Comparison of ENCODE assay signal across 1 cellular context in genomic region chr11:4181780-4182721, GRCh38.
TF ChIP-seq lines count a peak whose summit lies in the region.

No MANE protein-coding gene starts in this region.

TF ChIP-seq in K562, 482 proteins besides CTCF, POLR2A, EP300 and RAD21 (continued from another document and continues in another):
- no peak for TF ChIP-seq FOXO4 (CRISPR knock-in tag; IDR thresholded peaks at IDR 0.05)
- TF ChIP-seq SMARCA4 (IDR thresholded peaks at IDR 0.05), result peak; percentile 57; the same call in 1 of the 2 replicates
- no peak for TF ChIP-seq RBM17 (IDR thresholded peaks at IDR 0.05; ENCODE audit: borderline replicate concordance, low read depth, low read length)
- TF ChIP-seq MCM3 (IDR thresholded peaks at IDR 0.05), result no peak
- no peak for TF ChIP-seq VEZF1 (CRISPR knock-in tag; IDR thresholded peaks at IDR 0.05)
- TF ChIP-seq KLF6 (CRISPR knock-in tag; IDR thresholded peaks at IDR 0.05; ENCODE audit: borderline replicate concordance), result no peak
- no peak for TF ChIP-seq NR2C1 (IDR thresholded peaks at IDR 0.05)
- TF ChIP-seq NR2C1 (tag; IDR thresholded peaks at IDR 0.05), result no peak
- TF ChIP-seq MTA3 (IDR thresholded peaks at IDR 0.05; ENCODE audit: borderline replicate concordance), result no peak
- TF ChIP-seq RFX5 (IDR thresholded peaks at IDR 0.05; ENCODE audit: low read depth, low read length), result no peak
- peak; percentile 16; the same call in 1 of the 2 replicates for TF ChIP-seq CXXC5 (CRISPR knock-in tag; IDR thresholded peaks at IDR 0.05)
- TF ChIP-seq, protein P1, sequence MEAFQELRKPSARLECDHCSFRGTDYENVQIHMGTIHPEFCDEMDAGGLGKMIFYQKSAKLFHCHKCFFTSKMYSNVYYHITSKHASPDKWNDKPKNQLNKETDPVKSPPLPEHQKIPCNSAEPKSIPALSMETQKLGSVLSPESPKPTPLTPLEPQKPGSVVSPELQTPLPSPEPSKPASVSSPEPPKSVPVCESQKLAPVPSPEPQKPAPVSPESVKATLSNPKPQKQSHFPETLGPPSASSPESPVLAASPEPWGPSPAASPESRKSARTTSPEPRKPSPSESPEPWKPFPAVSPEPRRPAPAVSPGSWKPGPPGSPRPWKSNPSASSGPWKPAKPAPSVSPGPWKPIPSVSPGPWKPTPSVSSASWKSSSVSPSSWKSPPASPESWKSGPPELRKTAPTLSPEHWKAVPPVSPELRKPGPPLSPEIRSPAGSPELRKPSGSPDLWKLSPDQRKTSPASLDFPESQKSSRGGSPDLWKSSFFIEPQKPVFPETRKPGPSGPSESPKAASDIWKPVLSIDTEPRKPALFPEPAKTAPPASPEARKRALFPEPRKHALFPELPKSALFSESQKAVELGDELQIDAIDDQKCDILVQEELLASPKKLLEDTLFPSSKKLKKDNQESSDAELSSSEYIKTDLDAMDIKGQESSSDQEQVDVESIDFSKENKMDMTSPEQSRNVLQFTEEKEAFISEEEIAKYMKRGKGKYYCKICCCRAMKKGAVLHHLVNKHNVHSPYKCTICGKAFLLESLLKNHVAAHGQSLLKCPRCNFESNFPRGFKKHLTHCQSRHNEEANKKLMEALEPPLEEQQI (IDR thresholded peaks at IDR 0.05), result no peak
- no peak for TF ChIP-seq DIDO1 (tag; IDR thresholded peaks at IDR 0.05; ENCODE audit: low read depth)
- no peak for TF ChIP-seq KDM2B (CRISPR knock-in tag; IDR thresholded peaks at IDR 0.05)
- peak; percentile 57; the same call in 1 of the 2 replicates for TF ChIP-seq SMARCE1 (IDR thresholded peaks at IDR 0.05)
- TF ChIP-seq NFE2 (IDR thresholded peaks at IDR 0.05; ENCODE audit: low read depth), result no peak
- no peak for TF ChIP-seq ERF (CRISPR knock-in tag; IDR thresholded peaks at IDR 0.05)
- TF ChIP-seq ZBTB17 (CRISPR knock-in tag; IDR thresholded peaks at IDR 0.05), result no peak
- TF ChIP-seq ZNF41 (CRISPR knock-in tag; conservative IDR thresholded peaks at IDR 0.05), result no peak
- TF ChIP-seq, protein P2, sequence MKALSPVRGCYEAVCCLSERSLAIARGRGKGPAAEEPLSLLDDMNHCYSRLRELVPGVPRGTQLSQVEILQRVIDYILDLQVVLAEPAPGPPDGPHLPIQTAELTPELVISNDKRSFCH (CRISPR knock-in tag; IDR thresholded peaks at IDR 0.05), result no peak
- TF ChIP-seq, protein P2 (tag; IDR thresholded peaks at IDR 0.05), result 0 out of 2 replicates have a peak, but pooled peaks have one; percentile 17
- TF ChIP-seq CBX1 (IDR thresholded peaks at IDR 0.05; ENCODE audit: low read depth), result no peak
- TF ChIP-seq RBBP5 (IDR thresholded peaks at IDR 0.05; ENCODE audit: borderline replicate concordance, insufficient read depth, low read length, poor library complexity, severe bottlenecking), result no peak
- no peak for TF ChIP-seq ELF4 (CRISPR knock-in tag; IDR thresholded peaks at IDR 0.05)
- no peak for TF ChIP-seq TCF3 (CRISPR knock-in tag; IDR thresholded peaks at IDR 0.05)
- TF ChIP-seq ETS1 (conservative IDR thresholded peaks at IDR 0.05; ENCODE audit: control insufficient read depth, low read depth, low read length), result 0 out of 2 replicates have a peak, but pooled peaks have one; percentile 30
- peak; percentile 83 for TF ChIP-seq BCOR (IDR thresholded peaks at IDR 0.05)
- no peak for TF ChIP-seq HIVEP1 (CRISPR knock-in tag; IDR thresholded peaks at IDR 0.05)
- no peak for TF ChIP-seq ZNF512 (tag; IDR thresholded peaks at IDR 0.05)
- TF ChIP-seq ARID3A (IDR thresholded peaks at IDR 0.05; ENCODE audit: borderline replicate concordance, low read depth, low read length), result no peak
- peak in 1 of 2 experiments; percentile 36; a peak in 1 of 4 replicates for TF ChIP-seq MAZ (CRISPR knock-in tag; conservative IDR thresholded peaks at IDR 0.05 in 1 of 2, IDR thresholded peaks at IDR 0.05 in 1 of 2)
- peak; percentile 84; the same call in 1 of the 2 replicates for TF ChIP-seq HDGF (IDR thresholded peaks at IDR 0.05)
- no peak for TF ChIP-seq ZNF23 (CRISPR knock-in tag; IDR thresholded peaks at IDR 0.05)
- no peak for TF ChIP-seq DNMT1 (IDR thresholded peaks at IDR 0.05)
- no peak for TF ChIP-seq RFX1 (IDR thresholded peaks at IDR 0.05)
- 0 out of 4 replicates have a peak, but pooled peaks of 1 of the 2 experiments have one; percentile 15 for TF ChIP-seq RCOR1 (IDR thresholded peaks at IDR 0.05; ENCODE audit: borderline replicate concordance in 1 of 2, low read depth in 2 of 2, low read length in 2 of 2)
- no peak for TF ChIP-seq SIRT6 (IDR thresholded peaks at IDR 0.05; ENCODE audit: low read depth, low read length)
- TF ChIP-seq YBX1 (IDR thresholded peaks at IDR 0.05), result no peak
- TF ChIP-seq ARHGAP35 (IDR thresholded peaks at IDR 0.05; ENCODE audit: partially characterized antibody), result no peak
- no peak for TF ChIP-seq ZC3H4 (CRISPR knock-in tag; IDR thresholded peaks at IDR 0.05; ENCODE audit: borderline replicate concordance)
- TF ChIP-seq TEAD1 (CRISPR knock-in tag; IDR thresholded peaks at IDR 0.05), result no peak
- TF ChIP-seq, protein P3, sequence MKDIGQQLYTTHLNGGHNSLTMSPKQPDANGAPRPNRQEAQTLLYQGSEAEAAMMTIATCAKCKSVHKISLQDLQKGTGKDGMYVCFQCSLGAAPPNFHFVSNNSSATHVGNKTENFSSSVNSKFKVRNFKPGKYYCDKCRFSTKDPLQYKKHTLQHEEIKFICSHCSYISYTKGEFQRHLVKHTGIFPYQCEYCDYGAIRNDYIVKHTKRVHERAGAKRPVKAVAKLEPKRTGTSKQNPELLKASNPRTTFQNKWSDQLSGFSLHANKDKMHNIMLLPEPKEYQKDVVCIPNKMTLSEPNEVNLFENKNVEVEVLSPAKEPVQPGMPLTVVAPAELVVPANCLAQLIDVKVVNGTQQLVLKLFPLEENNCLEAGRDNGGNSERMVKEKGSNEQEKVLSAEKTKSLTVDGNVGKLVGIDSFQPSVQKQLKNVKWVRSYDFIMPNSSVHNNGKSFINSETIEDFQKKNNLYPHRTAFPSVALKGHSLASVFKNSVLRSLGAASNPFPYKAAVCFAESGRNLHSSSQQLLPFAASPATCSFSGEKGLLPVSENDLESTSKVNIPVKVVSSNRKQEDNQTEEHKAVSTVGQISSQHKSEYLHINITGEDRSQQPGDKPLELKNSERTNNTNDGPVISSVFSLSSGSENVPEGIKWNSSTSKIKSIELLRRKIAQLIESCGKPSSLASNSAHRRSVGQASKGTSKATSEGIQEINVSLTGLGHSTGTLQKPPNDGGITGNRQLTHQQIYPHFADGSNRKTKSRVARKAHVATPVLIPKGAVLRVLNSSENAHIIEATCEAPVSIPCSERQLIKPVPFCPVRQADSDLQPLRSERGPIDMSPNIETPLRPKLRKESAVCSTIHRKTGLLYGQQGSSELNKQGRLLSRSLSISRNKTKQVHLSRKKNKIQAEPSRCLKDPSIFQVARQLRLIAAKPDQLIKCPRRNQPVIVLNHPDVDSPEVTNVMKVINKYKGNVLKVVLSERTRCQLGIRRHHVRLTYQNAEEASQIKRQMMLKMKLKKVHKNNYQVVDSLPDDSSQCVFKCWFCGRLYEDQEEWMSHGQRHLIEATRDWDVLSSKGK (CRISPR knock-in tag; IDR thresholded peaks at IDR 0.05), result no peak
- TF ChIP-seq ATF7 (IDR thresholded peaks at IDR 0.05), result peak; percentile 21; the same call in 1 of the 2 replicates
- no peak for TF ChIP-seq ZBTB7A (IDR thresholded peaks at IDR 0.05; ENCODE audit: borderline replicate concordance, control insufficient read depth, low read depth, low read length)
- TF ChIP-seq, protein P4, sequence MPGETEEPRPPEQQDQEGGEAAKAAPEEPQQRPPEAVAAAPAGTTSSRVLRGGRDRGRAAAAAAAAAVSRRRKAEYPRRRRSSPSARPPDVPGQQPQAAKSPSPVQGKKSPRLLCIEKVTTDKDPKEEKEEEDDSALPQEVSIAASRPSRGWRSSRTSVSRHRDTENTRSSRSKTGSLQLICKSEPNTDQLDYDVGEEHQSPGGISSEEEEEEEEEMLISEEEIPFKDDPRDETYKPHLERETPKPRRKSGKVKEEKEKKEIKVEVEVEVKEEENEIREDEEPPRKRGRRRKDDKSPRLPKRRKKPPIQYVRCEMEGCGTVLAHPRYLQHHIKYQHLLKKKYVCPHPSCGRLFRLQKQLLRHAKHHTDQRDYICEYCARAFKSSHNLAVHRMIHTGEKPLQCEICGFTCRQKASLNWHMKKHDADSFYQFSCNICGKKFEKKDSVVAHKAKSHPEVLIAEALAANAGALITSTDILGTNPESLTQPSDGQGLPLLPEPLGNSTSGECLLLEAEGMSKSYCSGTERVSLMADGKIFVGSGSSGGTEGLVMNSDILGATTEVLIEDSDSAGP (CRISPR knock-in tag; IDR thresholded peaks at IDR 0.05), result no peak
- TF ChIP-seq BRF1 (IDR thresholded peaks at IDR 0.05; ENCODE audit: borderline replicate concordance, extremely low read depth, insufficient read length), result no peak
- TF ChIP-seq PHB (CRISPR knock-in tag; IDR thresholded peaks at IDR 0.05), result no peak
- TF ChIP-seq BMI1 (IDR thresholded peaks at IDR 0.05; ENCODE audit: low read length), result no peak
- no peak for TF ChIP-seq ZC3H11A (IDR thresholded peaks at IDR 0.05; ENCODE audit: low read depth, low read length)
- no peak for TF ChIP-seq ETV6 (IDR thresholded peaks at IDR 0.05; ENCODE audit: borderline replicate concordance in 1 of 2, low read depth in 2 of 2, low read length in 1 of 2)
- no peak for TF ChIP-seq ETV6 (CRISPR knock-in tag; IDR thresholded peaks at IDR 0.05; ENCODE audit: borderline replicate concordance)
- TF ChIP-seq NUFIP1 (IDR thresholded peaks at IDR 0.05; ENCODE audit: partially characterized antibody), result no peak
